Comparison of ENCODE assay signal across 22 cellular contexts in genomic region chr5:78538240-78538850, GRCh38.
A peak's percentile ranks its signal among the peaks of the same experiment; 100 is the strongest.
DNase-seq lines count a peak whose midpoint lies in the region; ATAC-seq, FAIRE-seq and TF ChIP-seq lines count a peak whose summit lies in the region.
"Had no signal": no experiment of that assay in that cellular context is flagged by ENCODE, and none has a peak within 500 bp of the region (broad histone marks: within the 10 kb centered on the region; RNA-seq: fewer than 3 reads in every experiment).

No MANE protein-coding gene starts in this region.

- no peaks in the 10 kb centered on the region for H3K27me3 ChIP-seq in H7 (ENCODE audit: control insufficient read depth, insufficient read depth, low read length)
- H3K27me3 ChIP-seq: ascending aorta, BLaER1, ovary had no signal

- in situ Hi-C loops in G401 (cut with HindIII; ENCODE audit: low sequenced_read_pairs): no loop called here

- peaks cover 7% of the 10 kb centered on the region for H3K36me3 Mint-ChIP-seq in osteocyte (ENCODE audit: unreplicated experiment)
- H3K36me3 Mint-ChIP-seq in stimulated activated memory B cell treated with anti-CD40 and anti-IgM and Interleukin-4, amounts not matched to agents 10 μg/mL and 1 μg/mL and 100 μg/mL, for 72 hours: no peaks in the 10 kb centered on the region
- H3K36me3 Mint-ChIP-seq: activated naive CD8-positive, alpha-beta T cell treated with anti-CD3 and anti-CD28 coated beads, Interleukin-2, amount 10 ng/mL, durations not matched to agents 7 days and 5 days; natural killer cell had no signal

- H3K27ac ChIP-seq in coronary artery: peak overlapping the region in 1 of 2 donors; percentile 24
- H3K27ac ChIP-seq: ascending aorta, BLaER1, GM23248, ovary had no signal

- H3K9me3 Mint-ChIP-seq in osteocyte (ENCODE audit: unreplicated experiment): no peaks in the 10 kb centered on the region
- H3K9me3 Mint-ChIP-seq in stimulated activated memory B cell treated with anti-CD40 and anti-IgM and Interleukin-4, amounts not matched to agents 10 μg/mL and 1 μg/mL and 100 μg/mL, for 72 hours: no peaks in the 10 kb centered on the region
- H3K9me3 Mint-ChIP-seq: activated CD8-positive, alpha-beta T cell treated with anti-CD3 and anti-CD28 coated beads for 36 hours; activated naive CD8-positive, alpha-beta T cell treated with anti-CD3 and anti-CD28 coated beads, Interleukin-2, amount 10 ng/mL, durations not matched to agents 7 days and 5 days; natural killer cell; type B pancreatic cell had no signal

- TF ChIP-seq POLR2A in GM12892 (IDR thresholded peaks at IDR 0.05; ENCODE audit: low read depth, low read length): no peak

- no peak for ATAC-seq in stimulated activated memory B cell treated with anti-CD40 and anti-IgM and Interleukin-4, amounts not matched to agents 10 μg/mL and 1 μg/mL and 100 μg/mL, for 72 hours
- ATAC-seq: activated CD8-positive, alpha-beta T cell treated with anti-CD3 and anti-CD28 coated beads for 36 hours had no signal

- H3K4me1 Mint-ChIP-seq in osteocyte (ENCODE audit: unreplicated experiment): peaks cover 54% of the 10 kb centered on the region
- peaks cover 32% of the 10 kb centered on the region for H3K4me1 Mint-ChIP-seq in stimulated activated memory B cell treated with anti-CD40 and anti-IgM and Interleukin-4, amounts not matched to agents 10 μg/mL and 1 μg/mL and 100 μg/mL, for 72 hours

- H3K27me3 Mint-ChIP-seq in osteocyte (ENCODE audit: unreplicated experiment): no peaks in the 10 kb centered on the region
- H3K27me3 Mint-ChIP-seq in stimulated activated memory B cell treated with anti-CD40 and anti-IgM and Interleukin-4, amounts not matched to agents 10 μg/mL and 1 μg/mL and 100 μg/mL, for 72 hours: no peaks in the 10 kb centered on the region
- H3K27me3 Mint-ChIP-seq: activated CD8-positive, alpha-beta T cell treated with anti-CD3 and anti-CD28 coated beads for 36 hours; type B pancreatic cell had no signal

- TF ChIP-seq CTCF in coronary artery (IDR thresholded peaks at IDR 0.05): no peak
- TF ChIP-seq CTCF in osteocyte (IDR thresholded peaks at IDR 0.05): no peak

- H3K36me3 ChIP-seq in H7 (replicated peaks; ENCODE audit: control insufficient read depth, insufficient read depth, low read length): no peaks in the 10 kb centered on the region
- H3K36me3 ChIP-seq: ascending aorta, BLaER1, ovary had no signal

- FAIRE-seq in GM12892 (lab: Jason Lieb, UNC): peak; percentile 65
- FAIRE-seq: islet of Langerhans, small intestine had no signal

- H3K4me3 ChIP-seq in coronary artery: no peak overlapping the region
- H3K4me3 ChIP-seq in H7 (ENCODE audit: insufficient read depth, low read depth, low read length): no peak overlapping the region
- H3K4me3 ChIP-seq: ascending aorta, BLaER1, GM23248, ovary had no signal

- H3K27ac Mint-ChIP-seq in osteocyte (ENCODE audit: unreplicated experiment): peak overlapping the region; percentile 0
- no peak overlapping the region for H3K27ac Mint-ChIP-seq in stimulated activated memory B cell treated with anti-CD40 and anti-IgM and Interleukin-4, amounts not matched to agents 10 μg/mL and 1 μg/mL and 100 μg/mL, for 72 hours
- H3K27ac Mint-ChIP-seq: activated CD8-positive, alpha-beta T cell treated with anti-CD3 and anti-CD28 coated beads for 36 hours; activated naive CD8-positive, alpha-beta T cell treated with anti-CD3 and anti-CD28 coated beads, Interleukin-2, amount 10 ng/mL, durations not matched to agents 7 days and 5 days; natural killer cell; type B pancreatic cell had no signal

- no peak overlapping the region for H3K4me3 Mint-ChIP-seq in osteocyte (ENCODE audit: unreplicated experiment)
- H3K4me3 Mint-ChIP-seq in stimulated activated memory B cell treated with anti-CD40 and anti-IgM and Interleukin-4, amounts not matched to agents 10 μg/mL and 1 μg/mL and 100 μg/mL, for 72 hours: no peak overlapping the region
- H3K4me3 Mint-ChIP-seq: activated CD8-positive, alpha-beta T cell treated with anti-CD3 and anti-CD28 coated beads for 36 hours; activated naive CD8-positive, alpha-beta T cell treated with anti-CD3 and anti-CD28 coated beads, Interleukin-2, amount 10 ng/mL, durations not matched to agents 7 days and 5 days; natural killer cell; type B pancreatic cell had no signal

- DNase-seq in GM12892 (ENCODE audit: insufficient read length) (no peak), RPMI8226 (peak; percentile 38), coronary artery (ENCODE audit: low spot score) (peak; percentile 26), osteocyte (ENCODE audit: extremely low spot score, unreplicated experiment) (no peak), G401 (ENCODE audit: low spot score) (no peak), H7 (no peak), medulla oblongata (ENCODE audit: extremely low spot score) (no peak)
- DNase-seq: activated CD8-positive, alpha-beta T cell treated with anti-CD3 and anti-CD28 coated beads for 36 hours; activated effector memory CD4-positive, alpha-beta T cell treated with Interleukin-2 at 50 U/mL for 16 hours; activated naive CD8-positive, alpha-beta T cell treated with anti-CD3 and anti-CD28 coated beads, Interleukin-2, amount 10 ng/mL, durations not matched to agents 7 days and 5 days; natural killer cell; ovary; stimulated activated CD4-positive, alpha-beta T cell treated with anti-CD3 and anti-CD28 coated beads, Interleukin-1b, Interleukin-23, amount 100 ng/mL, for 48 hours; stimulated activated CD8-positive, alpha-beta memory T cell treated with anti-CD3 and anti-CD28 coated beads, Interleukin-4, amount 100 ng/mL, for 48 hours; T-helper 2 cell had no signal

Comparison
In these comparisons a context has a peak if more than half of its experiments do, and no peak if none do; other contexts are left out.
1. DNase-seq: peak in RPMI8226 (single experiment) and coronary artery (single experiment); none in GM12892 (single experiment), osteocyte (single experiment), G401 (single experiment), H7 (single experiment) and medulla oblongata (single experiment).